Comparison of ENCODE assay signal across 1 cellular context in genomic region chr17:64393000-64393402, GRCh38.
A peak's percentile ranks its signal among the peaks of the same experiment; 100 is the strongest.
TF ChIP-seq lines count a peak whose summit lies in the region.

No MANE protein-coding gene starts in this region.

TF ChIP-seq in K562, 482 proteins besides CTCF, POLR2A, EP300 and RAD21 (continues in another document):
- peak; percentile 90; the same call in 1 of the 2 replicates for TF ChIP-seq ADNP (tag; IDR thresholded peaks at IDR 0.05)
- peak; percentile 62; the same call in 1 of the 2 replicates for TF ChIP-seq ZNF592 (IDR thresholded peaks at IDR 0.05)
- TF ChIP-seq, protein P1, sequence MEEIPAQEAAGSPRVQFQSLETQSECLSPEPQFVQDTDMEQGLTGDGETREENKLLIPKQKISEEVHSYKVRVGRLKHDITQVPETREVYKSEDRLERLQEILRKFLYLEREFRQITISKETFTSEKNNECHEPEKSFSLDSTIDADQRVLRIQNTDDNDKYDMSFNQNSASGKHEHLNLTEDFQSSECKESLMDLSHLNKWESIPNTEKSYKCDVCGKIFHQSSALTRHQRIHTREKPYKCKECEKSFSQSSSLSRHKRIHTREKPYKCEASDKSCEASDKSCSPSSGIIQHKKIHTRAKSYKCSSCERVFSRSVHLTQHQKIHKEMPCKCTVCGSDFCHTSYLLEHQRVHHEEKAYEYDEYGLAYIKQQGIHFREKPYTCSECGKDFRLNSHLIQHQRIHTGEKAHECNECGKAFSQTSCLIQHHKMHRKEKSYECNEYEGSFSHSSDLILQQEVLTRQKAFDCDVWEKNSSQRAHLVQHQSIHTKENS (CRISPR knock-in tag; IDR thresholded peaks at IDR 0.05): no peak
- 0 out of 2 replicates have a peak, but pooled peaks have one; percentile 16 for TF ChIP-seq CBFA2T3 (IDR thresholded peaks at IDR 0.05)
- TF ChIP-seq ARID1B (IDR thresholded peaks at IDR 0.05): peak; percentile 46; the same call in 1 of the 2 replicates
- TF ChIP-seq CXXC5 (CRISPR knock-in tag; IDR thresholded peaks at IDR 0.05): peak; percentile 36; the same call in 1 of the 2 replicates
- TF ChIP-seq ZNF175 (CRISPR knock-in tag; IDR thresholded peaks at IDR 0.05; ENCODE audit: low read depth): no peak
- TF ChIP-seq, protein P2, sequence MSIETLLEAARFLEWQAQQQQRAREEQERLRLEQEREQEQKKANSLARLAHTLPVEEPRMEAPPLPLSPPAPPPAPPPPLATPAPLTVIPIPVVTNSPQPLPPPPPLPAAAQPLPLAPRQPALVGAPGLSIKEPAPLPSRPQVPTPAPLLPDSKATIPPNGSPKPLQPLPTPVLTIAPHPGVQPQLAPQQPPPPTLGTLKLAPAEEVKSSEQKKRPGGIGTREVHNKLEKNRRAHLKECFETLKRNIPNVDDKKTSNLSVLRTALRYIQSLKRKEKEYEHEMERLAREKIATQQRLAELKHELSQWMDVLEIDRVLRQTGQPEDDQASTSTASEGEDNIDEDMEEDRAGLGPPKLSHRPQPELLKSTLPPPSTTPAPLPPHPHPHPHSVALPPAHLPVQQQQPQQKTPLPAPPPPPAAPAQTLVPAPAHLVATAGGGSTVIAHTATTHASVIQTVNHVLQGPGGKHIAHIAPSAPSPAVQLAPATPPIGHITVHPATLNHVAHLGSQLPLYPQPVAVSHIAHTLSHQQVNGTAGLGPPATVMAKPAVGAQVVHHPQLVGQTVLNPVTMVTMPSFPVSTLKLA (conservative IDR thresholded peaks at IDR 0.05): peak; percentile 6 to 30; a peak in 1 of 4 replicates
- TF ChIP-seq HDAC2 (IDR thresholded peaks at IDR 0.05): peak; percentile 52; the same call in 1 of the 2 replicates
- TF ChIP-seq NR1H2 (CRISPR knock-in tag; IDR thresholded peaks at IDR 0.05): no peak
- no peak for TF ChIP-seq MAFK (IDR thresholded peaks at IDR 0.05; ENCODE audit: low read length)
- peak; percentile 57; the same call in 1 of the 2 replicates for TF ChIP-seq DPF2 (IDR thresholded peaks at IDR 0.05)
- 0 out of 2 replicates have a peak, but pooled peaks have one; percentile 71 for TF ChIP-seq ZNF395 (CRISPR knock-in tag; IDR thresholded peaks at IDR 0.05)
- TF ChIP-seq BRD9 (IDR thresholded peaks at IDR 0.05; ENCODE audit: low read depth, partially characterized antibody): peak; percentile 31
- TF ChIP-seq POLR3G (IDR thresholded peaks at IDR 0.05; ENCODE audit: extremely low read depth, insufficient read length, insufficient replicate concordance): no peak
- no peak for TF ChIP-seq ATF1 (CRISPR knock-in tag; IDR thresholded peaks at IDR 0.05)
- TF ChIP-seq ATF1 (tag; IDR thresholded peaks at IDR 0.05): peak; percentile 55; the same call in 1 of the 2 replicates
- no peak for TF ChIP-seq ZNF224 (CRISPR knock-in tag; IDR thresholded peaks at IDR 0.05)
- TF ChIP-seq ZFX (CRISPR knock-in tag; IDR thresholded peaks at IDR 0.05): peak; percentile 39
- TF ChIP-seq DMBX1 (CRISPR knock-in tag; IDR thresholded peaks at IDR 0.05; ENCODE audit: borderline replicate concordance): 0 out of 2 replicates have a peak, but pooled peaks have one; percentile 20
- TF ChIP-seq, protein P3, sequence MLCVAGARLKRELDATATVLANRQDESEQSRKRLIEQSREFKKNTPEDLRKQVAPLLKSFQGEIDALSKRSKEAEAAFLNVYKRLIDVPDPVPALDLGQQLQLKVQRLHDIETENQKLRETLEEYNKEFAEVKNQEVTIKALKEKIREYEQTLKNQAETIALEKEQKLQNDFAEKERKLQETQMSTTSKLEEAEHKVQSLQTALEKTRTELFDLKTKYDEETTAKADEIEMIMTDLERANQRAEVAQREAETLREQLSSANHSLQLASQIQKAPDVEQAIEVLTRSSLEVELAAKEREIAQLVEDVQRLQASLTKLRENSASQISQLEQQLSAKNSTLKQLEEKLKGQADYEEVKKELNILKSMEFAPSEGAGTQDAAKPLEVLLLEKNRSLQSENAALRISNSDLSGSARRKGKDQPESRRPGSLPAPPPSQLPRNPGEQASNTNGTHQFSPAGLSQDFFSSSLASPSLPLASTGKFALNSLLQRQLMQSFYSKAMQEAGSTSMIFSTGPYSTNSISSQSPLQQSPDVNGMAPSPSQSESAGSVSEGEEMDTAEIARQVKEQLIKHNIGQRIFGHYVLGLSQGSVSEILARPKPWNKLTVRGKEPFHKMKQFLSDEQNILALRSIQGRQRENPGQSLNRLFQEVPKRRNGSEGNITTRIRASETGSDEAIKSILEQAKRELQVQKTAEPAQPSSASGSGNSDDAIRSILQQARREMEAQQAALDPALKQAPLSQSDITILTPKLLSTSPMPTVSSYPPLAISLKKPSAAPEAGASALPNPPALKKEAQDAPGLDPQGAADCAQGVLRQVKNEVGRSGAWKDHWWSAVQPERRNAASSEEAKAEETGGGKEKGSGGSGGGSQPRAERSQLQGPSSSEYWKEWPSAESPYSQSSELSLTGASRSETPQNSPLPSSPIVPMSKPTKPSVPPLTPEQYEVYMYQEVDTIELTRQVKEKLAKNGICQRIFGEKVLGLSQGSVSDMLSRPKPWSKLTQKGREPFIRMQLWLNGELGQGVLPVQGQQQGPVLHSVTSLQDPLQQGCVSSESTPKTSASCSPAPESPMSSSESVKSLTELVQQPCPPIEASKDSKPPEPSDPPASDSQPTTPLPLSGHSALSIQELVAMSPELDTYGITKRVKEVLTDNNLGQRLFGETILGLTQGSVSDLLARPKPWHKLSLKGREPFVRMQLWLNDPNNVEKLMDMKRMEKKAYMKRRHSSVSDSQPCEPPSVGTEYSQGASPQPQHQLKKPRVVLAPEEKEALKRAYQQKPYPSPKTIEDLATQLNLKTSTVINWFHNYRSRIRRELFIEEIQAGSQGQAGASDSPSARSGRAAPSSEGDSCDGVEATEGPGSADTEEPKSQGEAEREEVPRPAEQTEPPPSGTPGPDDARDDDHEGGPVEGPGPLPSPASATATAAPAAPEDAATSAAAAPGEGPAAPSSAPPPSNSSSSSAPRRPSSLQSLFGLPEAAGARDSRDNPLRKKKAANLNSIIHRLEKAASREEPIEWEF (CRISPR knock-in tag; IDR thresholded peaks at IDR 0.05): no peak
- TF ChIP-seq ZNF609 (CRISPR knock-in tag; IDR thresholded peaks at IDR 0.05; ENCODE audit: borderline replicate concordance): no peak
- TF ChIP-seq, protein P4, sequence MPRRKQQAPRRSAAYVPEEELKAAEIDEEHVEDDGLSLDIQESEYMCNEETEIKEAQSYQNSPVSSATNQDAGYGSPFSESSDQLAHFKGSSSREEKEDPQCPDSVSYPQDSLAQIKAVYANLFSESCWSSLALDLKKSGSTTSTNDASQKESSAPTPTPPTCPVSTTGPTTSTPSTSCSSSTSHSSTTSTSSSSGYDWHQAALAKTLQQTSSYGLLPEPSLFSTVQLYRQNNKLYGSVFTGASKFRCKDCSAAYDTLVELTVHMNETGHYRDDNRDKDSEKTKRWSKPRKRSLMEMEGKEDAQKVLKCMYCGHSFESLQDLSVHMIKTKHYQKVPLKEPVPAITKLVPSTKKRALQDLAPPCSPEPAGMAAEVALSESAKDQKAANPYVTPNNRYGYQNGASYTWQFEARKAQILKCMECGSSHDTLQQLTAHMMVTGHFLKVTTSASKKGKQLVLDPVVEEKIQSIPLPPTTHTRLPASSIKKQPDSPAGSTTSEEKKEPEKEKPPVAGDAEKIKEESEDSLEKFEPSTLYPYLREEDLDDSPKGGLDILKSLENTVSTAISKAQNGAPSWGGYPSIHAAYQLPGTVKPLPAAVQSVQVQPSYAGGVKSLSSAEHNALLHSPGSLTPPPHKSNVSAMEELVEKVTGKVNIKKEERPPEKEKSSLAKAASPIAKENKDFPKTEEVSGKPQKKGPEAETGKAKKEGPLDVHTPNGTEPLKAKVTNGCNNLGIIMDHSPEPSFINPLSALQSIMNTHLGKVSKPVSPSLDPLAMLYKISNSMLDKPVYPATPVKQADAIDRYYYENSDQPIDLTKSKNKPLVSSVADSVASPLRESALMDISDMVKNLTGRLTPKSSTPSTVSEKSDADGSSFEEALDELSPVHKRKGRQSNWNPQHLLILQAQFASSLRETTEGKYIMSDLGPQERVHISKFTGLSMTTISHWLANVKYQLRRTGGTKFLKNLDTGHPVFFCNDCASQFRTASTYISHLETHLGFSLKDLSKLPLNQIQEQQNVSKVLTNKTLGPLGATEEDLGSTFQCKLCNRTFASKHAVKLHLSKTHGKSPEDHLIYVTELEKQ (CRISPR knock-in tag; IDR thresholded peaks at IDR 0.05): no peak
- TF ChIP-seq NFXL1 (CRISPR knock-in tag; IDR thresholded peaks at IDR 0.05): no peak
- TF ChIP-seq SIN3A (IDR thresholded peaks at IDR 0.05; ENCODE audit: borderline replicate concordance in 2 of 2, control insufficient read depth in 1 of 2, low read depth in 2 of 2, low read length in 2 of 2): no peak
- 0 out of 2 replicates have a peak, but pooled peaks have one; percentile 38 for TF ChIP-seq MTA3 (IDR thresholded peaks at IDR 0.05; ENCODE audit: borderline replicate concordance)
- TF ChIP-seq NR4A1 (CRISPR knock-in tag; IDR thresholded peaks at IDR 0.05): no peak
- TF ChIP-seq NR4A1 (tag; IDR thresholded peaks at IDR 0.05): 0 out of 2 replicates have a peak, but pooled peaks have one; percentile 53
- TF ChIP-seq, protein P5, sequence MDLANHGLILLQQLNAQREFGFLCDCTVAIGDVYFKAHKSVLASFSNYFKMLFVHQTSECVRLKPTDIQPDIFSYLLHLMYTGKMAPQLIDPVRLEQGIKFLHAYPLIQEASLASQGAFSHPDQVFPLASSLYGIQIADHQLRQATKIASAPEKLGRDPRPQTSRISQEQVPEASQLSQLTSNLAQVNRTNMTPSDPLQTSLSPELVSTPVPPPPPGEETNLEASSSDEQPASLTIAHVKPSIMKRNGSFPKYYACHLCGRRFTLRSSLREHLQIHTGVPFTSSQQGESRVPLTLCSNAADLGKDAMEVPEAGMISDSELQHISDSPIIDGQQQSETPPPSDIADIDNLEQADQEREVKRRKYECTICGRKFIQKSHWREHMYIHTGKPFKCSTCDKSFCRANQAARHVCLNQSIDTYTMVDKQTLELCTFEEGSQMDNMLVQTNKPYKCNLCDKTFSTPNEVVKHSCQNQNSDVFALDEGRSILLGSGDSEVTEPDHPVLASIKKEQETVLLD (IDR thresholded peaks at IDR 0.05): peak; percentile 55; the same call in 1 of the 2 replicates
- 0 out of 2 replicates have a peak, but pooled peaks have one; percentile 27 for TF ChIP-seq SMAD4 (CRISPR knock-in tag; conservative IDR thresholded peaks at IDR 0.05)
- TF ChIP-seq E2F3 (CRISPR knock-in tag; IDR thresholded peaks at IDR 0.05): 0 out of 2 replicates have a peak, but pooled peaks have one; percentile 35
